In the genomic region with DNA sequence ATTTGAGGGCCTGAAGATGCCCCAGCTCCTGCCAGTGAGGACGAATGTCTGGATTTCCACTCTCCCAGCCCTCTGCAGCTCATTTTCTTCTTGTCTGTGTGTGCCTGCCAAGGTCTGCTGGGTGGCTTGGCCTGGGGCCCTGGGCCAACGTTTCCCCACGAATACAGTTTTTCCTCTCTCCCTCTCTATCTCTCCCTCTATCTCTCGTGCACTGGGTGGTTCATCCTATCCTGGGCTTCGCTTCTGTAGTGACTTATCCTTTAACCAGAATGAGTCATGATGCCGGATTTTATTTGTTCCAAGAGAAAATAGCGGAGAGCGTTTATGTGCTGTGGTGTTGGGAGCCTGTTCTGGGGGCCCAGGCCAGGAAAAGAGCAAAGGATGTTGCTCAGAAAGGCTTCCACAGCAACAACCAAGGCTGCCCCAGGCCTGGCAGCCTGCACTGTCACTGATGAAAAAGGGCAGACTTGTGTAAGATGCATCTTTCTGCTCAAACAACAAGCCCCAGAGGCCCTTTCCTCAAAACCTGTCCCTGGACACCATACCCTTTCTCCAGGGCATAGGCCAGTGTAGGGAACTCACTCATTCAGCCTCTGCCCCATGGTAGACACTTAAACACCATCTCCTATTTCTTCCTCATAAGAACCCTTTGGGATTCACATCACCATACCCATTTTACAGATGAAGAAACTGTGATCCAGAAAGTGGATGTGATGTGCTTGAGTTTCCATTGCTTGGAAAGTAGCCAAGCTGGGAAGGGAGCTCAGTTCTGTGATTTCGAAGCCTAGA, we compare ENCODE assay signal across 11 cellular contexts. TPM values are rescaled to one million over a fixed set of nuclear protein-coding genes. Genes with fewer than 3 reads are reported as not detected.
DNase-seq lines count a peak whose midpoint lies in the region; ATAC-seq and TF ChIP-seq lines count a peak whose summit lies in the region.
"Had no signal": no experiment of that assay in that cellular context is flagged by ENCODE, and none has a peak within 500 bp of the region (broad histone marks: within the 10 kb centered on the region; RNA-seq: fewer than 3 reads in every experiment).

No MANE protein-coding gene starts in this region.

- H3K27me3 Mint-ChIP-seq in nephron progenitor cell (ENCODE audit: low read depth, poor library complexity), result no peaks in the 10 kb centered on the region
- H3K27me3 Mint-ChIP-seq: activated B cell treated with CpG ODN at 0.5 μM for 24 hours had no signal

- H3K27ac ChIP-seq in right atrium auricular region (peak overlapping the region; percentile 55 to 70), suprapubic skin (peak overlapping the region; percentile 18), tibial nerve (peak overlapping the region in 2 of 4 donors; percentile 52 to 54)
- H3K27ac ChIP-seq: parathyroid adenoma had no signal

- no peaks in the 10 kb centered on the region for H3K36me3 Mint-ChIP-seq in nephron progenitor cell (ENCODE audit: low read depth)

- no peak for TF ChIP-seq CTCF in astrocyte of the cerebellum (IDR thresholded peaks at IDR 0.05; ENCODE audit: low read depth, low read length, missing control alignments)
- TF ChIP-seq CTCF in right atrium auricular region (IDR thresholded peaks at IDR 0.05), result no peak
- TF ChIP-seq CTCF in suprapubic skin (IDR thresholded peaks at IDR 0.05), result no peak
- TF ChIP-seq CTCF in nephron progenitor cell (IDR thresholded peaks at IDR 0.05), result no peak
- TF ChIP-seq CTCF in tibial nerve (IDR thresholded peaks at IDR 0.05), result no peak

- no peak overlapping the region for H3K4me3 ChIP-seq in astrocyte of the cerebellum (ENCODE audit: low read depth, low read length)
- no peak overlapping the region for H3K4me3 ChIP-seq in right atrium auricular region
- no peak overlapping the region for H3K4me3 ChIP-seq in suprapubic skin
- H3K4me3 ChIP-seq in tibial nerve, result no peak overlapping the region

- H3K4me1 Mint-ChIP-seq in nephron progenitor cell, result peaks cover under 1% of the 10 kb centered on the region

- TF ChIP-seq EP300 in suprapubic skin (IDR thresholded peaks at IDR 0.05), result no peak
- no peak for TF ChIP-seq EP300 in tibial nerve (IDR thresholded peaks at IDR 0.05)

- H3K9me3 ChIP-seq in right atrium auricular region (no peaks in the 10 kb centered on the region), suprapubic skin (no peaks in the 10 kb centered on the region), tibial nerve (peaks cover 0 to 5% (median 0%) of the 10 kb centered on the region in 4 donors)

- H3K4me1 ChIP-seq in right atrium auricular region (peaks cover 0 to 17% of the 10 kb centered on the region in 2 donors), suprapubic skin (peaks cover 8% of the 10 kb centered on the region), tibial nerve (peaks cover 0 to 6% (median 0%) of the 10 kb centered on the region in 4 donors)
- H3K4me1 ChIP-seq: parathyroid adenoma had no signal

- H3K9me3 Mint-ChIP-seq in nephron progenitor cell, result peaks cover 5% of the 10 kb centered on the region
- H3K9me3 Mint-ChIP-seq: activated B cell treated with CpG ODN at 0.5 μM for 24 hours had no signal

- H3K36me3 ChIP-seq in right atrium auricular region (no peaks in the 10 kb centered on the region), suprapubic skin (no peaks in the 10 kb centered on the region), tibial nerve (no peaks in the 10 kb centered on the region)

- DNase-seq in HPDE6-E6E7 (ENCODE audit: extremely low spot score) (peak; percentile 35), astrocyte of the cerebellum (ENCODE audit: low read depth) (peak; percentile 77), right atrium auricular region (ENCODE audit: low spot score) (peak; percentile 62), suprapubic skin (ENCODE audit: low spot score in 2 of 2) (peak; percentile 59 to 63), nephron progenitor cell (no peak), NCI-H526 treated with DMSO at 0.1 percent for 48 hours (lab: John Stamatoyannopoulos, UW) (no peak), tibial nerve (ENCODE audit: low spot score in 2 of 2) (no peak)
- DNase-seq: stimulated activated naive CD4-positive, alpha-beta T cell treated with Interleukin-2 at 50 U/mL for 16 hours had no signal

- TF ChIP-seq POLR2A in suprapubic skin (IDR thresholded peaks at IDR 0.05) (no peak), tibial nerve (IDR thresholded peaks at IDR 0.05) (no peak)

- WGBS in suprapubic skin, result 34% methylated on average over 9 of the region's 9 CpGs
- WGBS in tibial nerve, 2 donors, result 53 to 60% methylated on average over 9 of the region's 9 CpGs

- ATAC-seq in GM21447 (IDR thresholded peaks at IDR 0.05; ENCODE audit: unreplicated experiment), result no peak

- H3K27me3 ChIP-seq in right atrium auricular region, result no peaks in the 10 kb centered on the region
- peaks cover 10% of the 10 kb centered on the region for H3K27me3 ChIP-seq in suprapubic skin
- H3K27me3 ChIP-seq in tibial nerve, result peaks cover 0 to 15% of the 10 kb centered on the region in 2 donors

- in situ Hi-C loops in astrocyte of the cerebellum (cut with HindIII; ENCODE audit: low sequenced_read_pairs), result no loop called here

- H3K4me3 Mint-ChIP-seq in nephron progenitor cell, result no peak overlapping the region
- H3K4me3 Mint-ChIP-seq: activated B cell treated with CpG ODN at 0.5 μM for 24 hours had no signal

- H3K27ac Mint-ChIP-seq in nephron progenitor cell, result no peak overlapping the region
- H3K27ac Mint-ChIP-seq: activated B cell treated with CpG ODN at 0.5 μM for 24 hours had no signal

RNA-seq across cellular contexts. Expression of gene ITGA11, which starts 47.3 kb away (rescaled TPM):
- total RNA-seq in right atrium auricular region (10 to 100 TPM; 12.6 to 35.4 TPM), suprapubic skin (1 to 10 TPM in 3 of 4 donors, under 1 TPM in 1; 0.83 to 3.6 (median 2.0) TPM), tibial nerve (10 to 100 TPM in 1 of 4 donors, 1 to 10 TPM in 3; 2.7 to 12.1 (median 6.9) TPM)
- total RNA-seq: activated B cell treated with CpG ODN at 0.5 μM for 24 hours had no signal

Comparison
In these comparisons a context has a peak if more than half of its experiments do, and no peak if none do; other contexts are left out.
1. DNase-seq: peak in HPDE6-E6E7 (single experiment), astrocyte of the cerebellum (single experiment), right atrium auricular region (single experiment) and suprapubic skin (2 of 2); none in nephron progenitor cell (single experiment), NCI-H526 treated with DMSO at 0.1 percent for 48 hours (single experiment) and tibial nerve (0 of 2).